Comparison of ENCODE assay signal across 8 cellular contexts in the genomic region with DNA sequence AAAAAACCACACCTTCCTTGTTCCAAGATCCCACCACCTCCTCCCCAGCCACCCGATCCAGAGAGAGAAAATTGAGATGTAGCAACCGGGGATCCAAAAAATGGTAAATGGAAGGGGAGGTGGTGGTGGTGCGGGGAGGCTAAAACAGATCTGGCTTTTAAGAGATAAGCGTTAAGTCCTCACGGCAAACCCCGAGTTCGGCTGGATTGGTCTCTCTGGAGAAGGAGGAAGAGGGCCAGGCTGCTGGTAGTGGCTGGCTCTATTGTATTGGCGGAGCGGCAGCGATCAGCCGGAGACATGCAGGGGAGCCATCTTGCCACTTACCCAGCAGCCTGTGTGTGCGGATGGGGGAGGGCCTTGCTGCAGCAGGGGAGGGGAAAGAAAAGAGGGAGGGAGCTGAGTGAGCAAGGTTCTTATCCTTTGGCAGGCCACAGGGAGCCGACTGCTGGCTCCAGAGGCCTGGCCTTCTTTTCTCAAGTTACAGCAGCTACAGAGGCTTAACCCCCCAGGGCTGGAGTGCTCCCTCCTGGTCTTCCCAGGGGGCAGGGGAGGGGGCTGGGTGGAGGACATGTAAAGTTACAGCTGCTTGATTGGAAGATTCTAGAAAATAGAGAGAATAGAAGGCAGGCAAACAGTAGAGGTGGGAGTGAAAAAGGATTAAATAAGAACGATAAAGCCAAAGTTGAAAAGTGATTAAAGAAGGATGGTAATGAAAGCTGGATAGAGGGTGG. TPM values are rescaled to one million over a fixed set of nuclear protein-coding genes. Genes with fewer than 3 reads are reported as not detected.
A peak's percentile ranks its signal among the peaks of the same experiment; 100 is the strongest.
DNase-seq lines count a peak whose midpoint lies in the region; ATAC-seq and TF ChIP-seq lines count a peak whose summit lies in the region.

No MANE protein-coding gene starts in this region.

- ATAC-seq in HG02852 (IDR thresholded peaks at IDR 0.05; ENCODE audit: unreplicated experiment) = peak; percentile 95

- H3K9ac ChIP-seq in skeletal muscle satellite cell (ENCODE audit: low read depth, low read length) = peak overlapping the region; percentile 97

- H3K4me3 ChIP-seq in iPS-11a (ENCODE audit: low read depth, low read length) = peak overlapping the region; percentile 96
- H3K4me3 ChIP-seq in skeletal muscle satellite cell (ENCODE audit: low read length) = peak overlapping the region; percentile 92

- TF ChIP-seq POLR2A in GM15510 (IDR thresholded peaks at IDR 0.05; ENCODE audit: borderline replicate concordance, extremely low read depth, insufficient read length) (peak; percentile 79), Raji (IDR thresholded peaks at IDR 0.05; ENCODE audit: insufficient read depth, low read depth, low read length) (peak; percentile 89)

- no peaks in the 10 kb centered on the region for H3K9me3 ChIP-seq in skeletal muscle satellite cell (replicated peaks; ENCODE audit: low read length)

- H3K4me1 ChIP-seq in skeletal muscle satellite cell (ENCODE audit: control insufficient read depth, insufficient read depth, low read length) = peaks cover 37% of the 10 kb centered on the region

- H3K27me3 ChIP-seq in skeletal muscle satellite cell (ENCODE audit: control insufficient read depth, insufficient read depth, low read length) = no peaks in the 10 kb centered on the region

- peak; percentile 95 for DNase-seq in astrocyte of the hippocampus (ENCODE audit: low read depth, low spot score)
- no peak for DNase-seq in stimulated activated naive CD4-positive, alpha-beta T cell (lab: John Stamatoyannopoulos, UW)
- no peak for DNase-seq in OCI-M1 (lab: John Stamatoyannopoulos, UW)

- peak overlapping the region; percentile 91 for H3K4me2 ChIP-seq in skeletal muscle satellite cell (ENCODE audit: low read length)

- H3K36me3 ChIP-seq in skeletal muscle satellite cell (ENCODE audit: insufficient read depth, low read length) = peaks cover 58% of the 10 kb centered on the region

RNA-seq across cellular contexts. Expression of a gene that starts 14.1 kb away (rescaled TPM):
- total RNA-seq in skeletal muscle satellite cell (2012; rRNA removed) = 3.5 and 4.1 TPM in 2 replicates

RNA-seq across cellular contexts. Expression of a gene that starts 23.5 kb away (rescaled TPM):
- total RNA-seq in skeletal muscle satellite cell (2012; rRNA removed) = 64.4 and 77.3 TPM in 2 replicates

RNA-seq across cellular contexts. Expression of a gene that starts 23.9 kb away (rescaled TPM):
- 33.5 and 45.9 TPM in 2 replicates for total RNA-seq in skeletal muscle satellite cell (2012; rRNA removed)

RNA-seq across cellular contexts. Expression of a gene that starts 29.4 kb away (rescaled TPM):
- not detected in 2 replicates for total RNA-seq in skeletal muscle satellite cell (2012; rRNA removed)

RNA-seq across cellular contexts. Expression of a gene that starts 33.4 kb away (rescaled TPM):
- not detected in 2 replicates for total RNA-seq in skeletal muscle satellite cell (2012; rRNA removed)
